Comparison of ENCODE assay signal across 16 cellular contexts in the genomic region with DNA sequence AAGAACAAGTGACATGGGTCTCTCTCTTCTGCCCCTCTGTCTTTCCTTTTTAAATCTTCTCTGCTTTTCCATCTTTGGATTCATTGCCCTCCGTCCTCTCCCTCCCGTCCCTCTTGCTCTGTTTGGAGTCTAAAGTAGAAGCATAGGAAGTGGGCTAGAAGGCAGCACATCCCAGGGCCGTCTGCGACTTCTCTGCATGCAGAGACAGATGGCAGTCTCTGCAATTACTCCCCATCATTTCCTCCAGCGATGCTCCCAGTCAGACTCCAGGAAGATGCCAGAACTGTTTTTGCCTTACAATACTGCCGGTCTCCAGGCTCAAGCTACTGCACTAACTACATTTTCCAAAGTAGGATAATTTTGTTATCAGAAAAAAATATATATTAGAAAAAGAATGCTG. TPM values are rescaled to one million over a fixed set of nuclear protein-coding genes. Genes with fewer than 3 reads are reported as not detected.
A peak's percentile ranks its signal among the peaks of the same experiment; 100 is the strongest.
DNase-seq lines count a peak whose midpoint lies in the region; ATAC-seq and TF ChIP-seq lines count a peak whose summit lies in the region.
"Had no signal": no experiment of that assay in that cellular context is flagged by ENCODE, and none has a peak within 500 bp of the region (broad histone marks: within the 10 kb centered on the region; RNA-seq: fewer than 3 reads in every experiment).

No MANE protein-coding gene starts in this region.

- CTCF ChIA-PET in Caco-2 (lab: Charles Lee), result no interaction called here

- DNase-seq in DMS 273 (lab: John Stamatoyannopoulos, UW; ENCODE audit: unreplicated experiment), result peak; percentile 83
- peak; percentile 31 to 67 for DNase-seq in Kasumi-1 (lab: John Stamatoyannopoulos, UW)
- DNase-seq in SK-N-DZ (ENCODE audit: low spot score), result peak; percentile 41
- DNase-seq in globus pallidus (ENCODE audit: low spot score), result peak; percentile 26
- DNase-seq in Caco-2, result no peak
- no peak for DNase-seq in NCI-H1930 (lab: John Stamatoyannopoulos, UW)
- DNase-seq: activated CD4-positive, alpha-beta T cell treated with anti-CD3 and anti-CD28 coated beads for 4 hours; DND-41; NCI-H1092; NK-92 treated with Interleukin-12 subunit alpha and Interleukin-12 subunit beta, amount 100 ng/mL, for 24 hours; stimulated activated CD4-positive, alpha-beta T cell treated with anti-CD3 and anti-CD28 coated beads, Interleukin-4, amount 100 ng/mL, for 1 hour; stimulated activated naive CD8-positive, alpha-beta T cell treated with anti-CD3 and anti-CD28 coated beads, Interleukin-15, amount 100 ng/mL, for 72 hours; transverse colon had no signal

- H3K27me3 Mint-ChIP-seq in Caco-2 (ENCODE audit: insufficient read depth, unreplicated experiment), result no peaks in the 10 kb centered on the region
- H3K27me3 Mint-ChIP-seq: dendritic cell treated with granulocyte-macrophage colony-stimulating factor and Interleukin-4, amounts not matched to agents 40 ng/mL and 50 ng/mL, for 4 days; stimulated activated naive CD8-positive, alpha-beta T cell treated with anti-CD3 and anti-CD28 coated beads, Interleukin-15, amount 100 ng/mL, for 72 hours had no signal

- no peak overlapping the region for H3K4me3 Mint-ChIP-seq in Caco-2 (ENCODE audit: unreplicated experiment)
- H3K4me3 Mint-ChIP-seq: dendritic cell treated with granulocyte-macrophage colony-stimulating factor and Interleukin-4, amounts not matched to agents 40 ng/mL and 50 ng/mL, for 4 days; stimulated activated naive CD8-positive, alpha-beta T cell treated with anti-CD3 and anti-CD28 coated beads, Interleukin-15, amount 100 ng/mL, for 72 hours had no signal

- POLR2A ChIA-PET in Caco-2 (lab: Charles Lee), result no interaction called here

- H3K4me1 ChIP-seq in Caco-2, result peaks cover 29% of the 10 kb centered on the region

- TF ChIP-seq CTCF in Caco-2 (IDR thresholded peaks at IDR 0.05; ENCODE audit: insufficient read depth in 1 of 2, low read depth in 1 of 2, low read length in 1 of 2, severe bottlenecking in 1 of 2, unreplicated experiment in 1 of 2), result no peak

- peaks cover 17% of the 10 kb centered on the region for H3K4me1 Mint-ChIP-seq in Caco-2 (ENCODE audit: low read depth, unreplicated experiment)

- H3K4me3 ChIP-seq in Caco-2 (ENCODE audit: low read depth, low read length), result no peak overlapping the region
- H3K4me3 ChIP-seq: transverse colon had no signal

- H3K9me3 ChIP-seq in Caco-2, result peaks cover 4% of the 10 kb centered on the region; the same call in 1 of the 2 replicates
- H3K9me3 ChIP-seq: transverse colon had no signal

- no peaks in the 10 kb centered on the region for H3K36me3 Mint-ChIP-seq in Caco-2 (ENCODE audit: insufficient read depth, unreplicated experiment)

- H3K27ac Mint-ChIP-seq in Caco-2 (ENCODE audit: unreplicated experiment), result no peak overlapping the region
- H3K27ac Mint-ChIP-seq: activated T-helper 2 cell treated with anti-CD3 and anti-CD28 coated beads, Interferon-gamma antibody, Interleukin-2, Interleukin-4, amounts not matched to agents 10 μg/mL and 5 μg/mL and 100 μg/mL, durations not matched to agents 14 hours and 24 hours and 36 hours; dendritic cell treated with granulocyte-macrophage colony-stimulating factor and Interleukin-4, amounts not matched to agents 40 ng/mL and 50 ng/mL, for 4 days had no signal

- no peak for ATAC-seq in HG02884 (IDR thresholded peaks at IDR 0.05; ENCODE audit: unreplicated experiment)
- ATAC-seq: stimulated activated naive CD8-positive, alpha-beta T cell treated with anti-CD3 and anti-CD28 coated beads, Interleukin-15, amount 100 ng/mL, for 72 hours had no signal

- intact Hi-C loops in Caco-2 (cut with micrococcal nuclease; ENCODE audit: unreplicated experiment), result no loop called here

- H3K27me3 ChIP-seq in Caco-2 (replicated peaks; ENCODE audit: control insufficient read depth, insufficient read depth, low read length), result no peaks in the 10 kb centered on the region
- H3K27me3 ChIP-seq: transverse colon had no signal

- no TSS peak for BruUV-seq in Caco-2 (replicated peaks; lab: Mats Ljungman, UMichigan)

- no peaks in the 10 kb centered on the region; the same call in 1 of the 2 replicates for H3K36me3 ChIP-seq in Caco-2 (ENCODE audit: control insufficient read depth, insufficient read depth, low read length)
- H3K36me3 ChIP-seq: transverse colon had no signal

- H3K9me3 Mint-ChIP-seq in Caco-2 (ENCODE audit: unreplicated experiment), result peaks cover 3% of the 10 kb centered on the region

RNA-seq across cellular contexts. Expression of a gene that starts 35.2 kb away (rescaled TPM):
- 12.1 and 16.6 TPM in 2 replicates for polyA plus RNA-seq in SK-N-DZ (2014; cell fraction: cytosol; rRNA removed)
- 15.4 and 16.2 TPM in 2 replicates for polyA plus RNA-seq in SK-N-DZ (2014; cell fraction: nucleus; rRNA removed)
- 25.3 and 26.2 TPM in 2 replicates for total RNA-seq in Caco-2 (2022)

Comparison
In these comparisons a context has a peak if more than half of its experiments do, and no peak if none do; other contexts are left out.
1. DNase-seq: peak in DMS 273 (single experiment), Kasumi-1 (2 of 2), SK-N-DZ (single experiment) and globus pallidus (single experiment); none in Caco-2 (0 of 2) and NCI-H1930 (0 of 2).